ENCODE assay signal across 8 cellular contexts in the genomic region with DNA sequence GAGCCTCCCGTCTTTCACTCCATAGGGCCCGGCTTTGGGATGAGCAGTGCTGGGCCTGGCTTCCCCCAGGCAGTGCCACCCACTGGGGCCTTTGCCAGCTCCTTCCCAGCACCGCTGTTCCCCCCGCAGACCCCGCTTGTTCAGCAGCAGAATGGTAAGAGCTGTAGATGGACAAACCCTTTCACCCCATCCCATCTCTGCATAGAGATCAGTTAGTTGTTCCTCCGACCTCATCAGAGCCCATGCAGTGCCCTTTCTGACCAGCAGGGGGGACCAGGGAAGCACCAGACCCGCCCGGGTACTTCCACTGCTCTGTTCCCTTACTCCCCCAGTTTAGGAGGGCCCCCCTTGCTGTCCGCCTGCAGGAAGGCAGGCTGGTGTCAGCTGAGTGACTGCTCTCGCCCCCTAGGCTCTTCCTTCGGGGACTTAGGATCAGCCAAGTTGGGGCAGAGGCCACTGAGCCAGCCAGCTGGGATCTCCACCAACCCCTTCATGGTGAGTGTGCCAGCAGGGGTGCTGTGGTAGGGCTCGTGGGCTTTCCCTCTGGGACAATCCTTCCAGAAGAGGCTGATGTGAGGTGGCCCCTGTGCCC. TPM values are rescaled to one million over a fixed set of nuclear protein-coding genes. Genes with fewer than 3 reads are reported as not detected.
DNase-seq lines count a peak whose midpoint lies in the region; ATAC-seq, FAIRE-seq and TF ChIP-seq lines count a peak whose summit lies in the region.

No MANE protein-coding gene starts in this region.

- peak; percentile 96 for FAIRE-seq in K562 (lab: Jason Lieb, UNC)

- intact Hi-C loops in K562 (cut with micrococcal nuclease): loop anchor here (1.0 to 2.0 kb wide), 2 partner anchors 127 to 161 kb away; no protein-coding TSS in a partner anchor

- TF ChIP-seq POLR2A in K562 (conservative IDR thresholded peaks at IDR 0.05): no peak

- peaks cover 5 to 38% of the 10 kb centered on the region in 2 experiments; a peak in 4 of 5 replicates for H3K4me1 ChIP-seq in K562 (replicated peaks in 1 of 2; ENCODE audit: control insufficient read depth in 2 of 2, insufficient read depth in 2 of 2, low read length in 2 of 2)

- TF ChIP-seq RAD21 in K562 (CRISPR knock-in tag; conservative IDR thresholded peaks at IDR 0.05 in 1 of 2, IDR thresholded peaks at IDR 0.05 in 1 of 2): peak; percentile 74 to 92

- TF ChIP-seq CTCF in GM12875 (IDR thresholded peaks at IDR 0.05; ENCODE audit: borderline replicate concordance, insufficient read depth, low read depth, low read length) (peak; percentile 98), K562 (IDR thresholded peaks at IDR 0.05 in 2 of 3, conservative IDR thresholded peaks at IDR 0.05 in 1 of 3; ENCODE audit: insufficient read depth in 2 of 3, low read depth in 1 of 3, low read length in 3 of 3) (peak; percentile 92 to 99 (median 96))

- peak; percentile 82 for ATAC-seq in K562
- ATAC-seq in GM19023 (IDR thresholded peaks at IDR 0.05; ENCODE audit: unreplicated experiment): no peak

- no peak overlapping the region for H2AFZ ChIP-seq in K562 (ENCODE audit: low read depth, low read length)

- H3K4me2 ChIP-seq in K562 (ENCODE audit: insufficient read depth, low read length): no peak overlapping the region

- in situ Hi-C loops in K562 (cut with MboI): loop anchor here (25.0 kb wide), 1 partner anchor 102 kb away; a partner anchor contains a TSS

- peaks cover 1% of the 10 kb centered on the region for H3K9me1 ChIP-seq in K562 (ENCODE audit: control insufficient read depth, insufficient read depth, low read length)

- H3K36me3 ChIP-seq in MG63: no peaks in the 10 kb centered on the region
- peaks cover 17% of the 10 kb centered on the region; the same call in 1 of the 3 replicates for H3K36me3 ChIP-seq in K562 (ENCODE audit: control insufficient read depth, insufficient read depth, low read length)

- 34% methylated on average over 12 of the region's 12 CpGs for WGBS in K562 (ENCODE audit: insufficient coverage, low coverage, missing lambda C conversion rate)

- no peak overlapping the region for H3K27ac ChIP-seq in K562 (ENCODE audit: extremely low read depth, low read depth, low read length)

- DNase-seq in MG63: peak; percentile 41
- DNase-seq in UCSD-AML1 (lab: John Stamatoyannopoulos, UW; ENCODE audit: unreplicated experiment): peak; percentile 62
- peak; percentile 87 to 94 (median 90) for DNase-seq in K562 (ENCODE audit: extremely low read depth in 1 of 4, low spot score in 3 of 4)
- peak; percentile 85 for DNase-seq in iPS-NIHi11 (ENCODE audit: low spot score)
- peak; percentile 66 to 90 (median 78) for DNase-seq in stimulated activated CD4-positive, alpha-beta T cell treated with anti-CD3 and anti-CD28 coated beads, Interleukin-1b, Interleukin-23, amount 100 ng/mL, for 24 hours (ENCODE audit: low read depth in 4 of 4, low spot score in 1 of 4)
- no peak for DNase-seq in NCI-H128 (lab: John Stamatoyannopoulos, UW; ENCODE audit: unreplicated experiment)

- POLR2A ChIA-PET in K562 (lab: Yijun Ruan, JAX): interaction anchor here (0.7 to 1.2 kb wide), 4 partner anchors 21 to 1999 kb away, joined by 3 to 6 read pairs (median 3); a partner anchor contains a TSS

- BruUV-seq in K562 (replicated peaks; lab: Mats Ljungman, UMichigan): no TSS peak

- peak overlapping the region in 1 of 2 experiments; percentile 74; a peak in 2 of 4 replicates for H3K9ac ChIP-seq in K562 (ENCODE audit: insufficient read depth in 1 of 2, low read depth in 2 of 2, low read length in 2 of 2)

- H3K4me3 ChIP-seq in GM12875 (ENCODE audit: low read depth, low read length): no peak overlapping the region
- H3K4me3 ChIP-seq in MG63: no peak overlapping the region
- no peak overlapping the region for H3K4me3 ChIP-seq in K562

- H3K9me3 ChIP-seq in MG63 (no peaks in the 10 kb centered on the region), K562 (replicated peaks; ENCODE audit: control insufficient read depth, insufficient read depth, low read depth, low read length) (no peaks in the 10 kb centered on the region)

- no peaks in the 10 kb centered on the region for H3K27me3 ChIP-seq in MG63
- no peaks in the 10 kb centered on the region for H3K27me3 ChIP-seq in K562 (ENCODE audit: control insufficient read depth in 2 of 2, insufficient read depth in 2 of 2, low read length in 2 of 2)

- no peaks in the 10 kb centered on the region for H3K79me2 ChIP-seq in K562 (ENCODE audit: control insufficient read depth, insufficient read depth, low read length)

- CTCF ChIA-PET in K562 (lab: Yijun Ruan, JAX; ENCODE audit: low intra/inter-chr PET ratio): interaction anchor here (0.5 to 1.9 kb wide), 6 partner anchors 24 to 161 kb away, joined by 3 to 9 read pairs (median 4); no protein-coding TSS in a partner anchor

- H4K20me1 ChIP-seq in K562 (replicated peaks; ENCODE audit: control insufficient read depth, insufficient read depth, low read length): no peaks in the 10 kb centered on the region

- TF ChIP-seq EP300 in K562 (IDR thresholded peaks at IDR 0.05; ENCODE audit: low read length): no peak

RNA-seq across cellular contexts. Expression of a gene that starts 9.8 kb away (rescaled TPM):
- total RNA-seq in MG63 (2014; rRNA removed; shearing (Covaris generic); ENCODE audit: low replicate concordance): not detected in 2 replicates
- total RNA-seq in K562 (2011; cell fraction: chromatin; rRNA removed; ENCODE audit: low replicate concordance): 7.1 and 11.6 TPM in 2 replicates
- total RNA-seq in K562 (2011; cell fraction: nucleolus; rRNA removed): 13.0 and 18.8 TPM in 2 replicates
- total RNA-seq in K562 (2011; cell fraction: nucleoplasm; rRNA removed): 5.2 and 5.7 TPM in 2 replicates
- 1.3 and 1.8 TPM in 2 replicates for total RNA-seq in K562 (2014; rRNA removed)
- total RNA-seq in K562 (2014; rRNA removed; fragmentation: Illumina TruSeq; extraction: Trizol): 0.48 TPM in 1 of 2 replicates, not detected in the other
- total RNA-seq in K562 (2015; rRNA removed; fragmentation: Illumina TruSeq; extraction: Trizol): 1.1 TPM in 2 replicates
- total RNA-seq in K562 (2021): 3.2 and 5.3 TPM in 2 replicates
- polyA plus RNA-seq in K562 (2011; rRNA removed): 0.42 and 2.1 TPM in 2 replicates
- polyA plus RNA-seq in K562 (2011; cell fraction: cytosol; rRNA removed): 0.96 and 3.5 TPM in 2 replicates
- 11.2 and 27.2 TPM in 2 replicates for polyA plus RNA-seq in K562 (2011; cell fraction: nucleus; rRNA removed)
- 4.8 and 12.8 TPM in 2 replicates for polyA plus RNA-seq in K562 (2012)
- 0.48 and 2.8 TPM in 2 replicates for polyA plus RNA-seq in K562 (2014; fragmentation: Illumina TruSeq; extraction: Trizol)
- under 1 TPM; 0.13 to 0.14 TPM for polyA plus RNA-seq in K562 (2014; fragmentation: Nextera tagmentation; extraction: Ambion mirVana)
- polyA plus RNA-seq in K562 (2014; rRNA removed): 4.2 and 8.1 TPM in 2 replicates
- polyA minus RNA-seq in K562 (2011; rRNA and poly(A)+ RNA removed): not detected in 2 replicates
- not detected in 2 replicates for polyA minus RNA-seq in K562 (2011; cell fraction: cytosol; rRNA and poly(A)+ RNA removed)
- 2.0 and 3.4 TPM in 2 replicates for polyA minus RNA-seq in K562 (2011; cell fraction: nucleus; rRNA and poly(A)+ RNA removed)

RNA-seq across cellular contexts. Expression of a gene that starts 22.0 kb away (rescaled TPM):
- 3.8 and 6.3 TPM in 2 replicates for total RNA-seq in MG63 (2014; rRNA removed; shearing (Covaris generic); ENCODE audit: low replicate concordance)
- 117 and 377 TPM in 2 replicates for total RNA-seq in K562 (2011; cell fraction: chromatin; rRNA removed; ENCODE audit: low replicate concordance)
- total RNA-seq in K562 (2011; cell fraction: nucleolus; rRNA removed): 224 and 228 TPM in 2 replicates
- 133 and 136 TPM in 2 replicates for total RNA-seq in K562 (2011; cell fraction: nucleoplasm; rRNA removed)
- total RNA-seq in K562 (2014; rRNA removed) (15.0 and 33.7 TPM in 2 replicates), K562 (2014; rRNA removed; fragmentation: Illumina TruSeq; extraction: Trizol) (3.3 and 6.0 TPM in 2 replicates), K562 (2015; rRNA removed; fragmentation: Illumina TruSeq; extraction: Trizol) (15.0 and 17.2 TPM in 2 replicates), K562 (2021) (56.0 and 63.3 TPM in 2 replicates)
- polyA plus RNA-seq in K562 (2011; rRNA removed) (9.0 and 22.2 TPM in 2 replicates), K562 (2014; fragmentation: Illumina TruSeq; extraction: Trizol) (15.7 and 28.6 TPM in 2 replicates), K562 (2014; fragmentation: Nextera tagmentation; extraction: Ambion mirVana) (under 1 TPM; 0.06 to 0.25 TPM), K562 (2014; rRNA removed) (41.0 and 53.0 TPM in 2 replicates)
- 8.5 and 16.9 TPM in 2 replicates for polyA plus RNA-seq in K562 (2011; cell fraction: cytosol; rRNA removed)
- polyA plus RNA-seq in K562 (2011; cell fraction: nucleus; rRNA removed): 184 and 234 TPM in 2 replicates
- 28.5 and 77.6 TPM in 2 replicates for polyA plus RNA-seq in K562 (2012)
- polyA minus RNA-seq in K562 (2011; rRNA and poly(A)+ RNA removed): 7.4 and 7.6 TPM in 2 replicates
- 25.4 and 28.8 TPM in 2 replicates for polyA minus RNA-seq in K562 (2011; cell fraction: cytosol; rRNA and poly(A)+ RNA removed)
- polyA minus RNA-seq in K562 (2011; cell fraction: nucleus; rRNA and poly(A)+ RNA removed): 61.5 and 71.8 TPM in 2 replicates

RNA-seq across cellular contexts. Expression of a gene that starts 22.2 kb away (rescaled TPM):
- 1.0 and 1.2 TPM in 2 replicates for total RNA-seq in MG63 (2014; rRNA removed; shearing (Covaris generic); ENCODE audit: low replicate concordance)
- 1.5 and 2.7 TPM in 2 replicates for total RNA-seq in K562 (2011; cell fraction: chromatin; rRNA removed; ENCODE audit: low replicate concordance)
- total RNA-seq in K562 (2011; cell fraction: nucleolus; rRNA removed): 1.6 and 2.0 TPM in 2 replicates
- total RNA-seq in K562 (2011; cell fraction: nucleoplasm; rRNA removed): 1.1 and 2.1 TPM in 2 replicates
- total RNA-seq in K562 (2014; rRNA removed) (0.50 and 1.4 TPM in 2 replicates), K562 (2014; rRNA removed; fragmentation: Illumina TruSeq; extraction: Trizol) (0.10 and 0.33 TPM in 2 replicates), K562 (2015; rRNA removed; fragmentation: Illumina TruSeq; extraction: Trizol) (0.49 and 0.51 TPM in 2 replicates), K562 (2021) (0.94 and 0.95 TPM in 2 replicates)
- polyA plus RNA-seq in K562 (2011; rRNA removed) (0.50 and 0.57 TPM in 2 replicates), K562 (2014; fragmentation: Illumina TruSeq; extraction: Trizol) (0.42 and 0.80 TPM in 2 replicates), K562 (2014; fragmentation: Nextera tagmentation; extraction: Ambion mirVana) (under 1 TPM; 0.17 to 0.27 TPM), K562 (2014; rRNA removed) (0.73 and 1.3 TPM in 2 replicates)
- 0.86 and 1.00 TPM in 2 replicates for polyA plus RNA-seq in K562 (2011; cell fraction: cytosol; rRNA removed)
- 2.1 and 3.5 TPM in 2 replicates for polyA plus RNA-seq in K562 (2011; cell fraction: nucleus; rRNA removed)
- polyA plus RNA-seq in K562 (2012): 0.52 and 1.0 TPM in 2 replicates
- 0.51 and 0.84 TPM in 2 replicates for polyA minus RNA-seq in K562 (2011; rRNA and poly(A)+ RNA removed)
- 0.67 TPM in 1 of 2 replicates, not detected in the other for polyA minus RNA-seq in K562 (2011; cell fraction: cytosol; rRNA and poly(A)+ RNA removed)
- polyA minus RNA-seq in K562 (2011; cell fraction: nucleus; rRNA and poly(A)+ RNA removed): 0.67 and 0.78 TPM in 2 replicates

RNA-seq across cellular contexts. Expression of a gene that starts 24.9 kb away (rescaled TPM):
- total RNA-seq in MG63 (2014; rRNA removed; shearing (Covaris generic); ENCODE audit: low replicate concordance): 5.8 and 10.2 TPM in 2 replicates
- 25.6 and 42.2 TPM in 2 replicates for total RNA-seq in K562 (2011; cell fraction: chromatin; rRNA removed; ENCODE audit: low replicate concordance)
- total RNA-seq in K562 (2011; cell fraction: nucleolus; rRNA removed): 22.7 and 25.7 TPM in 2 replicates
- total RNA-seq in K562 (2011; cell fraction: nucleoplasm; rRNA removed): 28.4 and 39.7 TPM in 2 replicates
- total RNA-seq in K562 (2014; rRNA removed) (11.7 and 20.2 TPM in 2 replicates), K562 (2014; rRNA removed; fragmentation: Illumina TruSeq; extraction: Trizol) (3.6 and 4.3 TPM in 2 replicates), K562 (2015; rRNA removed; fragmentation: Illumina TruSeq; extraction: Trizol) (7.8 and 9.3 TPM in 2 replicates), K562 (2021) (23.1 and 23.4 TPM in 2 replicates)
- polyA plus RNA-seq in K562 (2011; rRNA removed) (4.6 and 5.2 TPM in 2 replicates), K562 (2014; fragmentation: Illumina TruSeq; extraction: Trizol) (6.5 and 9.6 TPM in 2 replicates), K562 (2014; fragmentation: Nextera tagmentation; extraction: Ambion mirVana) (under 1 TPM; 0.31 to 0.32 TPM), K562 (2014; rRNA removed) (10.0 and 16.8 TPM in 2 replicates)
- 3.8 and 25.5 TPM in 2 replicates for polyA plus RNA-seq in K562 (2011; cell fraction: cytosol; rRNA removed)
- polyA plus RNA-seq in K562 (2011; cell fraction: nucleus; rRNA removed): 12.0 and 33.1 TPM in 2 replicates
- 9.7 and 18.9 TPM in 2 replicates for polyA plus RNA-seq in K562 (2012)
- 3.7 and 4.3 TPM in 2 replicates for polyA minus RNA-seq in K562 (2011; rRNA and poly(A)+ RNA removed)
- polyA minus RNA-seq in K562 (2011; cell fraction: cytosol; rRNA and poly(A)+ RNA removed): 3.9 and 8.0 TPM in 2 replicates
- 10.2 and 12.1 TPM in 2 replicates for polyA minus RNA-seq in K562 (2011; cell fraction: nucleus; rRNA and poly(A)+ RNA removed)

RNA-seq across cellular contexts. Expression of a gene that starts 38.3 kb away (rescaled TPM):
- total RNA-seq in MG63 (2014; rRNA removed; shearing (Covaris generic); ENCODE audit: low replicate concordance): 53.5 and 1,171 TPM in 2 replicates
- total RNA-seq in K562 (2011; cell fraction: chromatin; rRNA removed; ENCODE audit: low replicate concordance): 11.5 and 28.7 TPM in 2 replicates
- 29.5 and 34.2 TPM in 2 replicates for total RNA-seq in K562 (2011; cell fraction: nucleolus; rRNA removed)
- 23.0 and 24.9 TPM in 2 replicates for total RNA-seq in K562 (2011; cell fraction: nucleoplasm; rRNA removed)
- 13.5 and 14.1 TPM in 2 replicates for total RNA-seq in K562 (2014; rRNA removed)
- total RNA-seq in K562 (2014; rRNA removed; fragmentation: Illumina TruSeq; extraction: Trizol): 3.8 and 4.5 TPM in 2 replicates
- total RNA-seq in K562 (2015; rRNA removed; fragmentation: Illumina TruSeq; extraction: Trizol): 8.9 and 10.0 TPM in 2 replicates
- 32.4 and 33.9 TPM in 2 replicates for total RNA-seq in K562 (2021)
- 5.0 and 11.8 TPM in 2 replicates for polyA plus RNA-seq in K562 (2011; rRNA removed)
- 9.0 and 11.0 TPM in 2 replicates for polyA plus RNA-seq in K562 (2011; cell fraction: cytosol; rRNA removed)
- polyA plus RNA-seq in K562 (2011; cell fraction: nucleus; rRNA removed): 59.3 and 94.1 TPM in 2 replicates
- 21.8 and 34.6 TPM in 2 replicates for polyA plus RNA-seq in K562 (2012)
- polyA plus RNA-seq in K562 (2014; fragmentation: Illumina TruSeq; extraction: Trizol): 30.4 and 31.8 TPM in 2 replicates
- 1 to 10 TPM; 5.2 to 5.4 TPM for polyA plus RNA-seq in K562 (2014; fragmentation: Nextera tagmentation; extraction: Ambion mirVana)
- 28.0 and 28.6 TPM in 2 replicates for polyA plus RNA-seq in K562 (2014; rRNA removed)
- polyA minus RNA-seq in K562 (2011; rRNA and poly(A)+ RNA removed): 1.6 and 2.0 TPM in 2 replicates
- polyA minus RNA-seq in K562 (2011; cell fraction: cytosol; rRNA and poly(A)+ RNA removed): 5.7 and 10.1 TPM in 2 replicates
- polyA minus RNA-seq in K562 (2011; cell fraction: nucleus; rRNA and poly(A)+ RNA removed): 7.3 and 10.7 TPM in 2 replicates
